ENCODE assay signal across 23 cellular contexts in genomic region chr7:1892011-1892965, GRCh38.
DNase-seq lines count a peak whose midpoint lies in the region; ATAC-seq, FAIRE-seq and TF ChIP-seq lines count a peak whose summit lies in the region.
"Had no signal": no experiment of that assay in that cellular context is flagged by ENCODE, and none has a peak within 500 bp of the region (broad histone marks: within the 10 kb centered on the region; RNA-seq: fewer than 3 reads in every experiment).

No MANE protein-coding gene starts in this region.

- peaks cover 14% of the 10 kb centered on the region for H3K4me1 Mint-ChIP-seq in activated naive CD8-positive, alpha-beta T cell (ENCODE audit: low read depth)
- peaks cover 3% of the 10 kb centered on the region for H3K4me1 Mint-ChIP-seq in activated naive CD8-positive, alpha-beta T cell treated with anti-CD3 and anti-CD28 coated beads, Interleukin-2, amount 50 U/mL, for 24 hours
- H3K4me1 Mint-ChIP-seq: memory B cell had no signal

- H3K4me3 Mint-ChIP-seq in activated naive CD8-positive, alpha-beta T cell = no peak overlapping the region
- no peak overlapping the region for H3K4me3 Mint-ChIP-seq in activated naive CD8-positive, alpha-beta T cell treated with anti-CD3 and anti-CD28 coated beads, Interleukin-2, amount 50 U/mL, for 24 hours
- H3K4me3 Mint-ChIP-seq: activated CD4-positive, alpha-beta memory T cell treated with anti-CD3 and anti-CD28 coated beads, Interleukin-2, amount 10 ng/mL, durations not matched to agents 7 days and 5 days; memory B cell had no signal

- no peak for ATAC-seq in activated naive CD8-positive, alpha-beta T cell treated with anti-CD3 and anti-CD28 coated beads, Interleukin-2, amount 50 U/mL, for 24 hours
- no peak for ATAC-seq in PC-3
- peak; percentile 27 for ATAC-seq in esophagus mucosa
- ATAC-seq in GM18511 (IDR thresholded peaks at IDR 0.05; ENCODE audit: unreplicated experiment) = no peak
- ATAC-seq in left lobe of liver = no peak

- no peaks in the 10 kb centered on the region for H3K9me3 ChIP-seq in PC-3 (ENCODE audit: low read length)
- H3K9me3 ChIP-seq: upper lobe of left lung had no signal

- CTCF ChIA-PET in PC-3 (lab: Charles Lee) = no interaction called here

- H3F3A ChIP-seq in PC-3 (ENCODE audit: low read length, unreplicated experiment) = no peaks in the 10 kb centered on the region

- H3K9ac ChIP-seq in PC-3 (ENCODE audit: low read length) = no peak overlapping the region

- H3K4me3 ChIP-seq in PC-3 (ENCODE audit: low read length) = no peak overlapping the region
- H3K4me3 ChIP-seq: smooth muscle cell, upper lobe of left lung had no signal

- no peaks in the 10 kb centered on the region for H3K27me3 Mint-ChIP-seq in activated naive CD8-positive, alpha-beta T cell
- no peaks in the 10 kb centered on the region for H3K27me3 Mint-ChIP-seq in activated naive CD8-positive, alpha-beta T cell treated with anti-CD3 and anti-CD28 coated beads, Interleukin-2, amount 50 U/mL, for 24 hours
- H3K27me3 Mint-ChIP-seq: activated CD4-positive, alpha-beta memory T cell treated with anti-CD3 and anti-CD28 coated beads, Interleukin-2, amount 10 ng/mL, durations not matched to agents 7 days and 5 days; memory B cell had no signal

- H3K36me3 ChIP-seq in PC-3 (ENCODE audit: low read depth, low read length) = peaks cover 13% of the 10 kb centered on the region

- no peak for TF ChIP-seq CTCF in PC-3 (conservative IDR thresholded peaks at IDR 0.05; ENCODE audit: low read depth, low read length)

- BruUV-seq in PC-3 (replicated peaks; lab: Mats Ljungman, UMichigan) = no TSS peak

- FAIRE-seq in urothelium cell line (lab: Jason Lieb, UNC) = peak; percentile 74
- FAIRE-seq: endometrium, GM19239 had no signal

- H4K20me1 ChIP-seq in PC-3 (ENCODE audit: low read length) = no peaks in the 10 kb centered on the region

- POLR2A ChIA-PET in PC-3 (lab: Charles Lee; ENCODE audit: unreplicated experiment) = no interaction called here

- H3K27ac Mint-ChIP-seq in activated naive CD8-positive, alpha-beta T cell = peak overlapping the region; percentile 72
- no peak overlapping the region for H3K27ac Mint-ChIP-seq in activated naive CD8-positive, alpha-beta T cell treated with anti-CD3 and anti-CD28 coated beads, Interleukin-2, amount 50 U/mL, for 24 hours
- H3K27ac Mint-ChIP-seq: activated CD4-positive, alpha-beta memory T cell treated with anti-CD3 and anti-CD28 coated beads, Interleukin-2, amount 10 ng/mL, durations not matched to agents 7 days and 5 days; memory B cell had no signal

- H3K79me2 ChIP-seq in PC-3 (ENCODE audit: low read length) = no peaks in the 10 kb centered on the region

- no peak for DNase-seq in activated naive CD8-positive, alpha-beta T cell treated with anti-CD3 and anti-CD28 coated beads, Interleukin-2, amount 50 U/mL, for 24 hours
- DNase-seq in PC-3 (peak; percentile 69), urothelium cell line (ENCODE audit: low spot score) (no peak), NCI-H187 (lab: John Stamatoyannopoulos, UW) (no peak), left lobe of liver (ENCODE audit: low spot score) (no peak)
- DNase-seq: activated CD4-positive, alpha-beta memory T cell treated with anti-CD3 and anti-CD28 coated beads, Interleukin-2, amount 10 ng/mL, durations not matched to agents 7 days and 5 days; activated CD4-positive, CD25-positive, alpha-beta regulatory T cell treated with anti-CD3 and anti-CD28 coated beads, Interleukin-2, amount 50 U/mL, for 72 hours; activated T-cell treated with anti-CD3 and anti-CD28 coated beads for 4 hours; cortex of kidney; IMR-90; kidney glomerular epithelial cell; NCI-H1092; NCI-H1930; stimulated activated CD4-positive, alpha-beta T cell treated with anti-CD3 and anti-CD28 coated beads, Interleukin-2, amount 100 ng/mL, for 24 hours had no signal

- peaks cover 6% of the 10 kb centered on the region for H3K36me3 Mint-ChIP-seq in activated naive CD8-positive, alpha-beta T cell
- H3K36me3 Mint-ChIP-seq in activated naive CD8-positive, alpha-beta T cell treated with anti-CD3 and anti-CD28 coated beads, Interleukin-2, amount 50 U/mL, for 24 hours (ENCODE audit: low read depth) = peaks cover 19% of the 10 kb centered on the region

- no peak overlapping the region for H2AFZ ChIP-seq in PC-3 (ENCODE audit: low read length)

- peak overlapping the region; percentile 26 for H3K27ac ChIP-seq in PC-3 (ENCODE audit: low read length)
- H3K27ac ChIP-seq: C4-2B, upper lobe of left lung had no signal

- no peaks in the 10 kb centered on the region for H3K9me2 ChIP-seq in PC-3 (replicated peaks; ENCODE audit: low read length)

- no peaks in the 10 kb centered on the region for H3K27me3 ChIP-seq in PC-3 (ENCODE audit: low read length)
- H3K27me3 ChIP-seq: upper lobe of left lung had no signal

- H3K9me3 Mint-ChIP-seq in activated naive CD8-positive, alpha-beta T cell (ENCODE audit: low read depth) = no peaks in the 10 kb centered on the region
- H3K9me3 Mint-ChIP-seq in activated naive CD8-positive, alpha-beta T cell treated with anti-CD3 and anti-CD28 coated beads, Interleukin-2, amount 50 U/mL, for 24 hours = peaks cover 6% of the 10 kb centered on the region
- H3K9me3 Mint-ChIP-seq: memory B cell had no signal

- 0 out of 2 replicates have a peak, but pooled peaks cover 3% of the 10 kb centered on the region for H3K4me1 ChIP-seq in PC-3 (ENCODE audit: insufficient read depth, low read length)
- H3K4me1 ChIP-seq: upper lobe of left lung had no signal

- intact Hi-C loops in PC-3 (cut with micrococcal nuclease) = no loop called here

- no peak overlapping the region for H3K4me2 ChIP-seq in PC-3 (ENCODE audit: low read length)
- H3K4me2 ChIP-seq: smooth muscle cell had no signal
